14 cellular contexts compared by ENCODE assay signal in the genomic region with DNA sequence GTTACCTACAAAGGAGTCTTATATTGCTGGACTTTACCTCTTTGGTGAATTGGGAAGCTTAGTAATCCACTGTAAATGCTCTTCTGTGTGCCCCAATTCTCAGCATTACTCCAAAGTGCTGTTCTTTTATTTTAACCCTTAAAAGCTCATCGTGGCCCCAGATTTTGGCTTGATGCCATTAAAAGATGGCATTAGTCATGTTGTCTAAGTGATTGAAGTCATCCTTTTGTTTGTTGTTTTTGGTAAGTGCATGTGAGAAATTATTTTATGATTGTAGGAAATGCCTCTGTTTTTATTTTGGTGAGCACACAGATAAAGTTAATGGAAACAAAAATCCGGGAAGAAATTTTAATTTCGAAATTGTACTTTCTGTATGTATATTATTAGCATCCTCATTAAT.
DNase-seq lines count a peak whose midpoint lies in the region; ATAC-seq, FAIRE-seq and TF ChIP-seq lines count a peak whose summit lies in the region.
"Had no signal": no experiment of that assay in that cellular context is flagged by ENCODE, and none has a peak within 500 bp of the region (broad histone marks: within the 10 kb centered on the region; RNA-seq: fewer than 3 reads in every experiment).

No MANE protein-coding gene starts in this region.

- 72% methylated on average over 3 of the region's 3 CpGs for WGBS in mammary epithelial cell (ENCODE audit: low coverage, missing lambda C conversion rate)
- WGBS in prostate gland: 81% methylated on average over 3 of the region's 3 CpGs

- H2AFZ ChIP-seq in mammary epithelial cell (ENCODE audit: low read depth, low read length): no peak overlapping the region

- no peaks in the 10 kb centered on the region for H3K79me2 ChIP-seq in mammary epithelial cell (ENCODE audit: insufficient read depth, low read length)

- POLR2A ChIA-PET in MCF 10A (lab: Yijun Ruan, JAX): interaction anchor here (0.7 kb wide), 1 partner anchor 1624 kb away, joined by 3 read pairs; no protein-coding TSS in a partner anchor

- FAIRE-seq in endometrium (lab: Jason Lieb, UNC): peak; percentile 45

- no peaks in the 10 kb centered on the region for H3K36me3 Mint-ChIP-seq in MCF 10A (ENCODE audit: insufficient read depth, unreplicated experiment)

- H4K20me1 ChIP-seq in mammary epithelial cell (ENCODE audit: insufficient read depth, low read length): no peaks in the 10 kb centered on the region

- no peak overlapping the region for H3K4me3 Mint-ChIP-seq in MCF 10A (ENCODE audit: unreplicated experiment)
- H3K4me3 Mint-ChIP-seq: CD4-positive, CD25-positive, alpha-beta regulatory T cell had no signal

- BruUV-seq in MCF 10A (replicated peaks; lab: Mats Ljungman, UMichigan) (no TSS peak), mammary epithelial cell (replicated peaks; lab: Mats Ljungman, UMichigan) (no TSS peak)

- no peak overlapping the region for H3K4me3 ChIP-seq in mammary epithelial cell (replicated peaks in 1 of 3; ENCODE audit: insufficient read depth in 1 of 3, low read depth in 2 of 3, low read length in 3 of 3)
- no peak overlapping the region for H3K4me3 ChIP-seq in prostate gland
- H3K4me3 ChIP-seq: BLaER1 treated with 17β-estradiol and CSF1 and Interleukin-3, amounts not matched to agents 10 nM and 100 nM had no signal

- H3K36me3 ChIP-seq in mammary epithelial cell (ENCODE audit: insufficient read depth, low read length) (no peaks in the 10 kb centered on the region), prostate gland (no peaks in the 10 kb centered on the region)

- H3K27ac Mint-ChIP-seq in MCF 10A (ENCODE audit: low read depth, unreplicated experiment): no peak overlapping the region
- H3K27ac Mint-ChIP-seq: CD4-positive, CD25-positive, alpha-beta regulatory T cell had no signal

- H3K27ac ChIP-seq in mammary epithelial cell (ENCODE audit: insufficient read depth, low read depth, low read length) (no peak overlapping the region), prostate gland (no peak overlapping the region)
- H3K27ac ChIP-seq: BLaER1 treated with 17β-estradiol and CSF1 and Interleukin-3, amounts not matched to agents 10 nM and 100 nM had no signal

- peaks cover 5% of the 10 kb centered on the region for H3K4me1 Mint-ChIP-seq in MCF 10A (ENCODE audit: insufficient read depth, unreplicated experiment)

- peaks cover 7% of the 10 kb centered on the region for H3K9me3 Mint-ChIP-seq in MCF 10A (ENCODE audit: unreplicated experiment)
- H3K9me3 Mint-ChIP-seq: CD4-positive, CD25-positive, alpha-beta regulatory T cell had no signal

- no peaks in the 10 kb centered on the region for H3K27me3 Mint-ChIP-seq in MCF 10A (ENCODE audit: insufficient read depth, unreplicated experiment)
- H3K27me3 Mint-ChIP-seq: CD4-positive, CD25-positive, alpha-beta regulatory T cell had no signal

- H3K9me3 ChIP-seq in mammary epithelial cell (replicated peaks; ENCODE audit: insufficient read depth, low read length): no peaks in the 10 kb centered on the region
- H3K9me3 ChIP-seq in prostate gland: no peaks in the 10 kb centered on the region

- H3K4me2 ChIP-seq in mammary epithelial cell (ENCODE audit: insufficient read depth, low read depth, low read length): no peak overlapping the region
- H3K4me2 ChIP-seq: BLaER1 treated with 17β-estradiol and CSF1 and Interleukin-3, amounts not matched to agents 10 nM and 100 nM had no signal

- intact Hi-C loops in MCF 10A (cut with micrococcal nuclease) (no loop called here), mammary epithelial cell (cut with micrococcal nuclease) (no loop called here), prostate gland (cut with DNase I) (no loop called here)

- H3K4me1 ChIP-seq in mammary epithelial cell (ENCODE audit: insufficient read depth, low read length) (no peaks in the 10 kb centered on the region), prostate gland (replicated peaks) (no peaks in the 10 kb centered on the region)

- ATAC-seq in GM18909 (IDR thresholded peaks at IDR 0.05; ENCODE audit: poor library complexity, unreplicated experiment): no peak
- ATAC-seq: HCT116 had no signal

- in situ Hi-C loops in mammary epithelial cell (cut with MboI; ENCODE audit: low sequenced_read_pairs in 2 of 2): loop anchor here in 1 of 2 donors (10.0 kb wide), 1 partner anchor 67 kb away; no protein-coding TSS in a partner anchor

- TF ChIP-seq CTCF in MCF 10A (IDR thresholded peaks at IDR 0.05; ENCODE audit: unreplicated experiment) (no peak), mammary epithelial cell (conservative IDR thresholded peaks at IDR 0.05 in 1 of 2, IDR thresholded peaks at IDR 0.05 in 1 of 2; ENCODE audit: extremely low read depth in 1 of 2, insufficient read depth in 1 of 2, low read depth in 1 of 2, low read length in 2 of 2) (no peak), prostate gland (IDR thresholded peaks at IDR 0.05) (no peak)

- DNase-seq in MCF 10A (ENCODE audit: unreplicated experiment): peak; percentile 14
- DNase-seq in mammary epithelial cell: no peak
- DNase-seq in RPMI7951 (ENCODE audit: low read depth): peak; percentile 6
- DNase-seq in prostate gland (ENCODE audit: low spot score): no peak
- no peak for DNase-seq in NCI-H187 treated with DMSO at 0.1 percent for 48 hours (lab: John Stamatoyannopoulos, UW)
- DNase-seq in NCI-H2227 (lab: John Stamatoyannopoulos, UW; ENCODE audit: unreplicated experiment): no peak
- DNase-seq: 8988T; ACHN; CD4-positive, CD25-positive, alpha-beta regulatory T cell; DMS53 had no signal

- no peak for TF ChIP-seq POLR2A in prostate gland (IDR thresholded peaks at IDR 0.05)

- H3K9ac ChIP-seq in mammary epithelial cell (ENCODE audit: insufficient read depth, low read length): no peak overlapping the region
- H3K9ac ChIP-seq: BLaER1 treated with 17β-estradiol and CSF1 and Interleukin-3, amounts not matched to agents 10 nM and 100 nM had no signal

- H3K27me3 ChIP-seq in mammary epithelial cell (ENCODE audit: insufficient read depth, low read length) (no peaks in the 10 kb centered on the region), prostate gland (replicated peaks; ENCODE audit: insufficient read depth) (no peaks in the 10 kb centered on the region)
- H3K27me3 ChIP-seq: BLaER1 treated with 17β-estradiol and CSF1 and Interleukin-3, amounts not matched to agents 10 nM and 100 nM had no signal

- CTCF ChIA-PET in MCF 10A (lab: Yijun Ruan, JAX) (interaction anchor here (0.6 kb wide), 2 partner anchors 33 to 1404 kb away, joined by 3 to 6 read pairs; no protein-coding TSS in a partner anchor), mammary epithelial cell (lab: Charles Lee; ENCODE audit: low non-redundant PET) (no interaction called here)

- dilution Hi-C loops in mammary epithelial cell (cut with HindIII; ENCODE audit: low sequenced_read_pairs): no loop called here

Comparison
In these comparisons a context has a peak if more than half of its experiments do, and no peak if none do; other contexts are left out.
1. DNase-seq: peak in MCF 10A (single experiment) and RPMI7951 (single experiment); none in mammary epithelial cell (single experiment), prostate gland (single experiment), NCI-H187 treated with DMSO at 0.1 percent for 48 hours (single experiment) and NCI-H2227 (single experiment).